In the genomic region with DNA sequence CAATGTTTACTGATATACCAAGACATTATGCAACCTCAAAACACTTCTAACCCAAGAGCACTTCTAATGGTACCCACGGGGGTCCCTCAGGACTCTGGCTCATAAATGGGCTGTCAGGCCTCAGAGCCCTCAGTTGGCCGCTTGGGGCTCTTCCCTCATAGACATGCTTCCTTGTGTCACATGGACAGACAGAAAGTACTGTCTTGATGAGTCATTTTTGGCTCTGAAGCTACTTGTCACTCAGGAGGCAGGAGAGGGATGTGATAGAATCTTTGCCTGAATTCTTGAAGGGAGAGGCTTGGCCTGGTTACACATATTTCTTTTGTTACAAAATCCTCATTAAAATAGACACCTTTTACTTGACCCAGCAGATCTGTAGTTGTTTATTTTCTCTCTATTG, we compare ENCODE assay signal across 1 cellular context.
TF ChIP-seq lines count a peak whose summit lies in the region.

No MANE protein-coding gene starts in this region.

TF ChIP-seq in K562, 482 proteins besides CTCF, POLR2A, EP300 and RAD21:
- TF ChIP-seq, protein P1, sequence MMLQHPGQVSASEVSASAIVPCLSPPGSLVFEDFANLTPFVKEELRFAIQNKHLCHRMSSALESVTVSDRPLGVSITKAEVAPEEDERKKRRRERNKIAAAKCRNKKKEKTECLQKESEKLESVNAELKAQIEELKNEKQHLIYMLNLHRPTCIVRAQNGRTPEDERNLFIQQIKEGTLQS (IDR thresholded peaks at IDR 0.05) = peak; percentile 75
- TF ChIP-seq, protein P1 (CRISPR knock-in tag; conservative IDR thresholded peaks at IDR 0.05) = no peak
- TF ChIP-seq FOSL1 (tag; conservative IDR thresholded peaks at IDR 0.05) (peak; percentile 70), MEIS2 (IDR thresholded peaks at IDR 0.05; ENCODE audit: partially characterized antibody) (peak; percentile 60), NFE2 (IDR thresholded peaks at IDR 0.05; ENCODE audit: low read depth) (peak; percentile 46), JUND (IDR thresholded peaks at IDR 0.05; ENCODE audit: borderline replicate concordance, low read depth, low read length) (peak; percentile 73; the same call in 1 of the 2 replicates), JUND (tag; IDR thresholded peaks at IDR 0.05; ENCODE audit: borderline replicate concordance, low read depth, low read length) (peak; percentile 82; the same call in 2 of the 3 replicates), SMARCB1 (IDR thresholded peaks at IDR 0.05; ENCODE audit: insufficient read length, low read depth) (no peak), MAFK (IDR thresholded peaks at IDR 0.05; ENCODE audit: low read length) (no peak)
- TF ChIP-seq, protein P2, sequence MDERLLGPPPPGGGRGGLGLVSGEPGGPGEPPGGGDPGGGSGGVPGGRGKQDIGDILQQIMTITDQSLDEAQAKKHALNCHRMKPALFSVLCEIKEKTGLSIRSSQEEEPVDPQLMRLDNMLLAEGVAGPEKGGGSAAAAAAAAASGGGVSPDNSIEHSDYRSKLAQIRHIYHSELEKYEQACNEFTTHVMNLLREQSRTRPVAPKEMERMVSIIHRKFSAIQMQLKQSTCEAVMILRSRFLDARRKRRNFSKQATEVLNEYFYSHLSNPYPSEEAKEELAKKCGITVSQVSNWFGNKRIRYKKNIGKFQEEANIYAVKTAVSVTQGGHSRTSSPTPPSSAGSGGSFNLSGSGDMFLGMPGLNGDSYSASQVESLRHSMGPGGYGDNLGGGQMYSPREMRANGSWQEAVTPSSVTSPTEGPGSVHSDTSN (CRISPR knock-in tag; IDR thresholded peaks at IDR 0.05; ENCODE audit: low read depth) = no peak; the same call in 1 of the 2 replicates
- TF ChIP-seq, protein P2 (tag; conservative IDR thresholded peaks at IDR 0.05; ENCODE audit: low read depth) = peak; percentile 75
- TF ChIP-seq, protein P3, sequence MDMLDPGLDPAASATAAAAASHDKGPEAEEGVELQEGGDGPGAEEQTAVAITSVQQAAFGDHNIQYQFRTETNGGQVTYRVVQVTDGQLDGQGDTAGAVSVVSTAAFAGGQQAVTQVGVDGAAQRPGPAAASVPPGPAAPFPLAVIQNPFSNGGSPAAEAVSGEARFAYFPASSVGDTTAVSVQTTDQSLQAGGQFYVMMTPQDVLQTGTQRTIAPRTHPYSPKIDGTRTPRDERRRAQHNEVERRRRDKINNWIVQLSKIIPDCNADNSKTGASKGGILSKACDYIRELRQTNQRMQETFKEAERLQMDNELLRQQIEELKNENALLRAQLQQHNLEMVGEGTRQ (CRISPR knock-in tag; IDR thresholded peaks at IDR 0.05) = peak; percentile 31
- TF ChIP-seq, protein P4, sequence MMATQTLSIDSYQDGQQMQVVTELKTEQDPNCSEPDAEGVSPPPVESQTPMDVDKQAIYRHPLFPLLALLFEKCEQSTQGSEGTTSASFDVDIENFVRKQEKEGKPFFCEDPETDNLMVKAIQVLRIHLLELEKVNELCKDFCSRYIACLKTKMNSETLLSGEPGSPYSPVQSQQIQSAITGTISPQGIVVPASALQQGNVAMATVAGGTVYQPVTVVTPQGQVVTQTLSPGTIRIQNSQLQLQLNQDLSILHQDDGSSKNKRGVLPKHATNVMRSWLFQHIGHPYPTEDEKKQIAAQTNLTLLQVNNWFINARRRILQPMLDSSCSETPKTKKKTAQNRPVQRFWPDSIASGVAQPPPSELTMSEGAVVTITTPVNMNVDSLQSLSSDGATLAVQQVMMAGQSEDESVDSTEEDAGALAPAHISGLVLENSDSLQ (IDR thresholded peaks at IDR 0.05) = peak; percentile 89
